Comparison of ENCODE assay signal across 8 cellular contexts in genomic region chr13:49995535-49996165, GRCh38. TPM values are rescaled to one million over a fixed set of nuclear protein-coding genes. Genes with fewer than 3 reads are reported as not detected.
DNase-seq lines count a peak whose midpoint lies in the region; ATAC-seq, FAIRE-seq and TF ChIP-seq lines count a peak whose summit lies in the region.

No MANE protein-coding gene starts in this region.

- H2AFZ ChIP-seq in osteoblast (ENCODE audit: low read length) = peak overlapping the region; percentile 7

- H3K4me3 ChIP-seq in Panc1 (ENCODE audit: low read depth in 2 of 2, low read length in 2 of 2) = peak overlapping the region; percentile 63 to 65
- H3K4me3 ChIP-seq in endocrine pancreas (ENCODE audit: control insufficient read depth, insufficient read depth, low read length) = peak overlapping the region; percentile 85
- peak overlapping the region; percentile 76 for H3K4me3 ChIP-seq in osteoblast (ENCODE audit: insufficient read depth, low read length)

- H3K79me2 ChIP-seq in osteoblast (ENCODE audit: insufficient read depth, low read length) = peaks cover 31% of the 10 kb centered on the region

- no peaks in the 10 kb centered on the region for H4K20me1 ChIP-seq in osteoblast (ENCODE audit: insufficient read depth, low read length)

- DNase-seq in GM18507 (ENCODE audit: extremely low spot score, insufficient read length, low read depth) = no peak
- DNase-seq in Panc1 (ENCODE audit: low read depth, low spot score) = no peak
- DNase-seq in osteoblast (ENCODE audit: insufficient read length, low spot score, missing footprints) = no peak
- no peak for DNase-seq in activated gamma-delta T cell treated with Interleukin-2 at 50 U/mL for 16 hours

- peaks cover 18% of the 10 kb centered on the region for H3K4me1 ChIP-seq in Panc1 (ENCODE audit: control insufficient read depth, insufficient read depth, low read length)
- peaks cover 27% of the 10 kb centered on the region for H3K4me1 ChIP-seq in endocrine pancreas (ENCODE audit: control insufficient read depth, insufficient read depth, low read length)
- H3K4me1 ChIP-seq in osteoblast (ENCODE audit: insufficient read depth, low read length) = peaks cover 17% of the 10 kb centered on the region

- no peak for TF ChIP-seq CTCF in Panc1 (IDR thresholded peaks at IDR 0.05)
- TF ChIP-seq CTCF in osteoblast (IDR thresholded peaks at IDR 0.05; ENCODE audit: extremely low read depth, low read depth, low read length) = no peak

- BruUV-seq in Panc1 (replicated peaks; lab: Mats Ljungman, UMichigan) = TSS peak; percentile 90

- intact Hi-C loops in Panc1 (cut with micrococcal nuclease; ENCODE audit: unreplicated experiment) = no loop called here

- POLR2A ChIA-PET in Panc1 (lab: Charles Lee) = no interaction called here

- H3K27ac ChIP-seq in Panc1 (ENCODE audit: low read length) = peak overlapping the region; percentile 90
- peak overlapping the region; percentile 70 for H3K27ac ChIP-seq in osteoblast (ENCODE audit: low read depth, low read length)

- peak; percentile 80 for FAIRE-seq in GM18507 (lab: Jason Lieb, UNC)

- peak overlapping the region; percentile 77 for H3K9ac ChIP-seq in endocrine pancreas (ENCODE audit: control insufficient read depth, insufficient read depth, low read length)

- CTCF ChIA-PET in Panc1 (lab: Charles Lee) = no interaction called here

- H3K9me3 ChIP-seq in Panc1 (ENCODE audit: control insufficient read depth, insufficient read depth, low read depth, low read length) (no peaks in the 10 kb centered on the region), endocrine pancreas (ENCODE audit: control insufficient read depth, low read length) (no peaks in the 10 kb centered on the region), osteoblast (ENCODE audit: low read depth, low read length) (no peaks in the 10 kb centered on the region)

- in situ Hi-C loops in Panc1 (cut with HindIII; ENCODE audit: low pct_unique_long_range_greater_than_20kb, low sequenced_read_pairs) = no loop called here

- peaks cover 12% of the 10 kb centered on the region for H3K36me3 ChIP-seq in Panc1 (ENCODE audit: control insufficient read depth, insufficient read depth, low read length)
- no peaks in the 10 kb centered on the region for H3K36me3 ChIP-seq in endocrine pancreas (ENCODE audit: control insufficient read depth, insufficient read depth, low read length)
- peaks cover 7% of the 10 kb centered on the region for H3K36me3 ChIP-seq in osteoblast (ENCODE audit: insufficient read depth, low read length)

- no peak for ATAC-seq in Panc1
- no peak for ATAC-seq in HG03045 (IDR thresholded peaks at IDR 0.05; ENCODE audit: unreplicated experiment)
- ATAC-seq in GM19397 (IDR thresholded peaks at IDR 0.05; ENCODE audit: unreplicated experiment) = no peak
- no peak for ATAC-seq in GM19324 (IDR thresholded peaks at IDR 0.05; ENCODE audit: low FRiP score, unreplicated experiment)

- peak overlapping the region; percentile 70 for H3K4me2 ChIP-seq in osteoblast (ENCODE audit: insufficient read depth, low read length)

- H3K27me3 ChIP-seq in Panc1 (ENCODE audit: control insufficient read depth, insufficient read depth, low read length) = no peaks in the 10 kb centered on the region
- no peaks in the 10 kb centered on the region for H3K27me3 ChIP-seq in endocrine pancreas (ENCODE audit: control insufficient read depth, insufficient read depth, low read length)
- H3K27me3 ChIP-seq in osteoblast (ENCODE audit: insufficient read depth, low read length) = no peaks in the 10 kb centered on the region

RNA-seq across cellular contexts. Expression of gene TRIM13, which starts 1.2 kb away (rescaled TPM):
- total RNA-seq in Panc1 (2021; ENCODE audit: unreplicated experiment) = 22.4 TPM
- polyA plus RNA-seq in Panc1 (2012; ENCODE audit: insufficient read length) = 11.0 TPM
- 21.7 and 23.6 TPM in 2 replicates for total RNA-seq in osteoblast

RNA-seq across cellular contexts. Expression of gene KCNRG, which starts 19.6 kb away (rescaled TPM):
- 0.31 TPM for total RNA-seq in Panc1 (2021; ENCODE audit: unreplicated experiment)
- 0.38 TPM for polyA plus RNA-seq in Panc1 (2012; ENCODE audit: insufficient read length)
- total RNA-seq in osteoblast = 4.0 and 5.0 TPM in 2 replicates

RNA-seq across cellular contexts. Expression of gene SPRYD7, which starts 59.5 kb away (rescaled TPM):
- total RNA-seq in Panc1 (2021; ENCODE audit: unreplicated experiment) (6.2 TPM), osteoblast (3.8 and 4.0 TPM in 2 replicates)
- polyA plus RNA-seq in Panc1 (2012; ENCODE audit: insufficient read length) = 8.4 TPM
